Comparison of ENCODE assay signal across 19 cellular contexts in the genomic region with DNA sequence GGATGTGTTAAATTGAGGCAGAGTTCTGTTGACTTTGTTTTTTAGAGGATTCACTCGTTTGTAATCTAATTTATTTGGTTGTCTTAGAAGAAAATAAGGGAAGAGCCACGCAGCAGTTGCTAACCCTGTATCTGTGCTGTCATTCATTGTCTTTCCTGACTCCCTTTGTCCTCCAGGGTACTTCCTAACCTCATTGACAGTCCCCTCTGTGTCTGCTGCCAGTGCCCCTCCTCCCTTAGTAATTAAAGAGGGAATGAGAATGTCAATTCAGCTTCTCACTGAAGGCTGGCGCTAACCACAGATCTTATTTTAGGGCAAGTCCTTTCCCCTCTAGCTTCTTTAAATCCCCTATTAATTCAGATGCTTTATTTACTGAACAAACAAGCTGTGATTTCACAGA.
"Had no signal": no experiment of that assay in that cellular context is flagged by ENCODE, and none has a peak within 500 bp of the region (broad histone marks: within the 10 kb centered on the region; RNA-seq: fewer than 3 reads in every experiment).

No MANE protein-coding gene starts in this region.

- H3K9me3 Mint-ChIP-seq: activated B cell treated with CpG ODN at 0.5 μM for 24 hours; activated CD8-positive, alpha-beta T cell treated with anti-CD3 and anti-CD28 coated beads for 36 hours; activated naive CD4-positive, alpha-beta T cell treated with anti-CD3 and anti-CD28 coated beads for 36 hours; activated T-cell treated with anti-CD3 and anti-CD28 coated beads, Interleukin-2, amount 50 U/mL, for 4 hours; memory B cell; naive B cell; stimulated activated memory B cell treated with anti-CD40 and anti-IgM and Interleukin-4, amounts not matched to agents 10 μg/mL and 1 μg/mL and 100 μg/mL, for 72 hours had no signal

- H3K36me3 Mint-ChIP-seq: memory B cell; naive B cell; stimulated activated memory B cell treated with anti-CD40 and anti-IgM and Interleukin-4, amounts not matched to agents 10 μg/mL and 1 μg/mL and 100 μg/mL, for 72 hours had no signal

- H3K27ac Mint-ChIP-seq: activated B cell treated with CpG ODN at 0.5 μM for 24 hours; activated CD8-positive, alpha-beta T cell treated with anti-CD3 and anti-CD28 coated beads for 36 hours; activated naive CD4-positive, alpha-beta T cell treated with anti-CD3 and anti-CD28 coated beads for 36 hours; memory B cell; naive B cell; stimulated activated memory B cell treated with anti-CD40 and anti-IgM and Interleukin-4, amounts not matched to agents 10 μg/mL and 1 μg/mL and 100 μg/mL, for 72 hours had no signal

- H3K4me3 Mint-ChIP-seq: activated B cell treated with CpG ODN at 0.5 μM for 24 hours; activated CD8-positive, alpha-beta T cell treated with anti-CD3 and anti-CD28 coated beads for 36 hours; activated naive CD4-positive, alpha-beta T cell treated with anti-CD3 and anti-CD28 coated beads for 36 hours; activated T-cell treated with anti-CD3 and anti-CD28 coated beads, Interleukin-2, amount 50 U/mL, for 4 hours; memory B cell; naive B cell; stimulated activated memory B cell treated with anti-CD40 and anti-IgM and Interleukin-4, amounts not matched to agents 10 μg/mL and 1 μg/mL and 100 μg/mL, for 72 hours had no signal

- H3K27ac ChIP-seq: body of pancreas, gastrocnemius medialis, heart left ventricle, pancreas, testis, upper lobe of left lung had no signal

- ATAC-seq: activated CD8-positive, alpha-beta T cell treated with anti-CD3 and anti-CD28 coated beads for 36 hours; activated T-cell treated with anti-CD3 and anti-CD28 coated beads, Interleukin-2, amount 50 U/mL, for 4 hours; body of pancreas; gastrocnemius medialis; heart left ventricle; mucosa of descending colon; pancreas; sciatic nerve; stimulated activated memory B cell treated with anti-CD40 and anti-IgM and Interleukin-4, amounts not matched to agents 10 μg/mL and 1 μg/mL and 100 μg/mL, for 72 hours had no signal

- H3K9me3 ChIP-seq: body of pancreas, gastrocnemius medialis, heart left ventricle, mucosa of descending colon, pancreas, testis, upper lobe of left lung had no signal

- DNase-seq: activated B cell treated with CpG ODN at 0.5 μM for 24 hours; activated CD4-positive, alpha-beta T cell treated with anti-CD3 and anti-CD28 coated beads for 4 hours; activated CD8-positive, alpha-beta T cell treated with anti-CD3 and anti-CD28 coated beads for 36 hours; activated naive CD4-positive, alpha-beta T cell treated with anti-CD3 and anti-CD28 coated beads for 36 hours; activated T-cell treated with anti-CD3 and anti-CD28 coated beads, Interleukin-2, amount 50 U/mL, for 4 hours; body of pancreas; caudate nucleus; erythroblast; gastrocnemius medialis; heart left ventricle; mucosa of descending colon; naive B cell; pancreas; stimulated activated CD4-positive, alpha-beta T cell treated with anti-CD3 and anti-CD28 coated beads, Interleukin-4, amount 100 ng/mL, for 24 hours; testis; upper lobe of left lung had no signal

- H3K27me3 ChIP-seq: body of pancreas, gastrocnemius medialis, heart left ventricle, pancreas, testis, upper lobe of left lung had no signal

- H3K4me1 Mint-ChIP-seq: activated B cell treated with CpG ODN at 0.5 μM for 24 hours, naive B cell had no signal

- H3K27me3 Mint-ChIP-seq: activated B cell treated with CpG ODN at 0.5 μM for 24 hours; memory B cell; stimulated activated memory B cell treated with anti-CD40 and anti-IgM and Interleukin-4, amounts not matched to agents 10 μg/mL and 1 μg/mL and 100 μg/mL, for 72 hours had no signal
